Comparison of ENCODE assay signal across 13 cellular contexts in the genomic region with DNA sequence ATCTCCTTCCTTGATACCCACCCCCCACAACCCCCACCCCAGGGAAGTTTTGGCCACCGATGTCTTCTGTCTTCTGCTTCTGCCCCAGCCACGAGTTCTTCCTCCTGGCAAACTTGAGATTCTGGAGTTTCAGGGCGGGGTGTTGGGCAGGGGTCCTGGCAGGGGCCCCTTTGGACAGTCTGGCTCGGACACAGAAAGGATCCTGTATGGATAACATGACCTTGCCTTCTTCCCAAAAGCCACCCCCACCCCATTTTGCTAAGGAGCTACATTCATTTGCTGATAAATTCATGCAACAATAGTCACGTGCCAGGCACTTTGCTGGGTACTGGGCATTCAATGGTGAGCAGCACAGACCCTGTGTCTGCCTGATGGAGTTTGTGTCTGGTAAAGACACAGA. TPM values are rescaled to one million over a fixed set of nuclear protein-coding genes. Genes with fewer than 3 reads are reported as not detected.
DNase-seq lines count a peak whose midpoint lies in the region; ATAC-seq and TF ChIP-seq lines count a peak whose summit lies in the region.
"Had no signal": no experiment of that assay in that cellular context is flagged by ENCODE, and none has a peak within 500 bp of the region (broad histone marks: within the 10 kb centered on the region; RNA-seq: fewer than 3 reads in every experiment).

No MANE protein-coding gene starts in this region.

- intact Hi-C loops in ascending aorta (cut with DNase I), result no loop called here

- peaks cover 69% of the 10 kb centered on the region for H3F3A ChIP-seq in GM23248 (ENCODE audit: insufficient read depth)

- H3K27me3 ChIP-seq in GM23248 (replicated peaks; ENCODE audit: insufficient read depth) (no peaks in the 10 kb centered on the region), ascending aorta (no peaks in the 10 kb centered on the region), muscle layer of colon (ENCODE audit: control insufficient read depth in 1 of 2, insufficient read depth in 2 of 2, low read length in 2 of 2) (no peaks in the 10 kb centered on the region), suprapubic skin (peaks cover 27% of the 10 kb centered on the region)

- ATAC-seq in HG02759 (IDR thresholded peaks at IDR 0.05; ENCODE audit: unreplicated experiment) (no peak), GM21367 (IDR thresholded peaks at IDR 0.05; ENCODE audit: unreplicated experiment) (no peak)

- H3K79me2 ChIP-seq in GM23248 (ENCODE audit: insufficient read depth), result peaks cover 61% of the 10 kb centered on the region

- in situ Hi-C loops in GM23248 (cut with MboI), result no loop called here

- no peak overlapping the region for H2AFZ ChIP-seq in GM23248

- H3K4me3 ChIP-seq in GM23248 (peak overlapping the region; percentile 59), ascending aorta (no peak overlapping the region), muscle layer of colon (ENCODE audit: low read depth in 1 of 2, low read length in 2 of 2) (peak overlapping the region in 1 of 2 donors; percentile 33), suprapubic skin (no peak overlapping the region)
- H3K4me3 ChIP-seq: GM12878 had no signal

- DNase-seq in GM23248 (peak; percentile 15), ascending aorta (ENCODE audit: low spot score in 2 of 2) (peak in 1 of 2 donors; percentile 59), suprapubic skin (ENCODE audit: low spot score in 2 of 2) (no peak), superior temporal gyrus (ENCODE audit: extremely low spot score) (no peak)

- H3K36me3 ChIP-seq in GM23248 (ENCODE audit: low read depth), result no peaks in the 10 kb centered on the region
- H3K36me3 ChIP-seq in ascending aorta, result no peaks in the 10 kb centered on the region
- no peaks in the 10 kb centered on the region for H3K36me3 ChIP-seq in muscle layer of colon (ENCODE audit: insufficient read depth, low read length)
- H3K36me3 ChIP-seq in suprapubic skin, result no peaks in the 10 kb centered on the region

- no peaks in the 10 kb centered on the region for H3K9me2 ChIP-seq in GM23248 (ENCODE audit: insufficient read depth)

- WGBS in GM23248 (ENCODE audit: low coverage in 1 of 2, low lambda C conversion rate in 2 of 2, missing lambda C conversion rate in 2 of 2), 2 experiments, result 7 to 15% methylated on average over 5 of the region's 5 CpGs
- WGBS in suprapubic skin, result 45% methylated on average over 4 of the region's 5 CpGs

- H3K27ac ChIP-seq in GM23248, result peak overlapping the region; percentile 100
- peak overlapping the region; percentile 62 to 96 for H3K27ac ChIP-seq in ascending aorta
- H3K27ac ChIP-seq in muscle layer of colon (ENCODE audit: low read depth, low read length), result peak overlapping the region; percentile 68
- H3K27ac ChIP-seq in suprapubic skin, result peak overlapping the region; percentile 55
- H3K27ac ChIP-seq: C4-2B, epithelial cell of prostate had no signal

- no peak for TF ChIP-seq EP300 in suprapubic skin (IDR thresholded peaks at IDR 0.05)

- H3K4me1 ChIP-seq in GM23248 (ENCODE audit: insufficient read depth) (peaks cover 90% of the 10 kb centered on the region), ascending aorta (peaks cover 20 to 41% of the 10 kb centered on the region in 2 donors), muscle layer of colon (ENCODE audit: insufficient read depth, low read length) (peaks cover 94% of the 10 kb centered on the region), suprapubic skin (peaks cover 77% of the 10 kb centered on the region)

- H3K9me3 ChIP-seq in GM23248 (ENCODE audit: low read depth), result no peaks in the 10 kb centered on the region
- H3K9me3 ChIP-seq in ascending aorta, result no peaks in the 10 kb centered on the region
- no peaks in the 10 kb centered on the region for H3K9me3 ChIP-seq in muscle layer of colon (ENCODE audit: low read length)
- H3K9me3 ChIP-seq in suprapubic skin, result no peaks in the 10 kb centered on the region

- TF ChIP-seq POLR2A in suprapubic skin (IDR thresholded peaks at IDR 0.05), result no peak

- H3K9ac ChIP-seq in GM23248, result peak overlapping the region; percentile 100
- H3K9ac ChIP-seq in muscle layer of colon (ENCODE audit: low read length), result no peak overlapping the region

- no peaks in the 10 kb centered on the region for H4K20me1 ChIP-seq in GM23248 (ENCODE audit: insufficient read depth)

- peak overlapping the region; percentile 77 for H3K4me2 ChIP-seq in GM23248 (ENCODE audit: unreplicated experiment)

- TF ChIP-seq CTCF in ascending aorta (IDR thresholded peaks at IDR 0.05) (no peak), suprapubic skin (IDR thresholded peaks at IDR 0.05) (no peak)

RNA-seq across cellular contexts. Expression of a gene that starts 5.9 kb away (rescaled TPM):
- 6,472 and 7,860 TPM in 2 replicates for total RNA-seq in GM23248 (2014; rRNA removed; shearing (Covaris generic))
- polyA plus RNA-seq in GM23248 (2016; fragmentation: Nextera tagmentation; extraction: Ambion mirVana), result 15,283 and 15,653 TPM in 2 replicates
- total RNA-seq in ascending aorta (547 TPM), suprapubic skin (10 to 100 TPM; 19.2 to 56.8 (median 33.1) TPM)

RNA-seq across cellular contexts. Expression of a gene that starts 41.5 kb away (rescaled TPM):
- total RNA-seq in GM23248 (2014; rRNA removed; shearing (Covaris generic)), result 1.6 TPM in 1 of 2 replicates, not detected in the other
- 1.4 and 1.8 TPM in 2 replicates for polyA plus RNA-seq in GM23248 (2016; fragmentation: Nextera tagmentation; extraction: Ambion mirVana)
- 78.5 TPM for total RNA-seq in ascending aorta
- 1 to 10 TPM; 2.1 to 5.8 (median 4.0) TPM for total RNA-seq in suprapubic skin
- total RNA-seq: HT1080; renal cortical epithelial cell; T-helper 2 cell treated with Interferon-gamma antibody and Interleukin-4, amounts not matched to agents 100 ng/mL and 5 ng/mL, for 36 hours had no signal

RNA-seq across cellular contexts. Expression of a gene that starts 56.8 kb away (rescaled TPM):
- 62.0 and 69.4 TPM in 2 replicates for total RNA-seq in GM23248 (2014; rRNA removed; shearing (Covaris generic))
- polyA plus RNA-seq in GM23248 (2016; fragmentation: Nextera tagmentation; extraction: Ambion mirVana), result 2.3 and 3.2 TPM in 2 replicates
- total RNA-seq in ascending aorta (63.5 TPM), suprapubic skin (10 to 100 TPM; 21.5 to 26.2 (median 23.7) TPM)

Comparison
In these comparisons a context has a peak if more than half of its experiments do, and no peak if none do; other contexts are left out.
1. RNA of a gene that starts 5.9 kb away (total RNA-seq): 6,472 to 7,860 TPM in GM23248; 547 TPM in ascending aorta (single experiment) and 19.2 to 56.8 TPM in suprapubic skin; every median in the first group is over 10 times any median in the second.
2. RNA of a gene that starts 41.5 kb away (total RNA-seq): 78.5 TPM in ascending aorta (single experiment); 2.1 to 5.8 TPM in suprapubic skin and 1.6 TPM in GM23248; every median in the first group is over 10 times any median in the second.
3. Peak in every context shown above with its lines, with median percentiles within 50 percentile points of each other: H3K27ac ChIP-seq.